In the genomic region with DNA sequence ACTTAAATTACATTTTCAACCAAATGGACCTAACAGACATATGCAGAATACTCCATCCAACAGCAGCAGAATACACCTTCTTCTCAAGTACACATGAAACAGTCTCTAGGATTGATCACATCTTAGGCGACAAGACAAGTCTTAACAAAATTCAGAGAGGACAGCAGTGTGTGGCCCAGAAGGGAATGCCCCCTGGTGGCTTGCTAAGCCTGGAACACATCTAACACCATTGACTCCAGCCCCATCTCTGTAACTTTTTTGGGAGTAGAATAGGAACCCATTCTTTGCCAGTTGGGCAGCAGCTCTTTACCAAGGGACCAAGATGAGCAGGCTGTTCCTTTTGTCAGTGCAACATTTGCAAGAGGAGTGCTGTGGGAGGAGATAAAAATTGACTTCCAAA, we compare ENCODE assay signal across 8 cellular contexts.
A peak's percentile ranks its signal among the peaks of the same experiment; 100 is the strongest.
DNase-seq lines count a peak whose midpoint lies in the region; ATAC-seq, FAIRE-seq and TF ChIP-seq lines count a peak whose summit lies in the region.

No MANE protein-coding gene starts in this region.

- H3K9me3 ChIP-seq in small intestine (ENCODE audit: control insufficient read depth, low read depth), result no peaks in the 10 kb centered on the region

- 27 to 67% (median 57%) methylated on average over 1 of the region's 1 CpG for WGBS in small intestine, 3 donors

- H3K36me3 ChIP-seq in small intestine (ENCODE audit: control insufficient read depth in 2 of 2, insufficient read depth in 2 of 2, low read length in 2 of 2), result no peaks in the 10 kb centered on the region

- FAIRE-seq in small intestine (lab: Jason Lieb, UNC), result no peak

- peak; percentile 62 for TF ChIP-seq CTCF in foreskin fibroblast (IDR thresholded peaks at IDR 0.05; ENCODE audit: low read depth, low read length)

- H3K4me1 ChIP-seq in small intestine (ENCODE audit: control insufficient read depth in 2 of 2, insufficient read depth in 1 of 2, low read depth in 1 of 2, low read length in 1 of 2), result no peaks in the 10 kb centered on the region

- no peak overlapping the region for H3K4me3 ChIP-seq in foreskin fibroblast (ENCODE audit: low read depth in 1 of 2, low read length in 2 of 2)
- no peak overlapping the region for H3K4me3 ChIP-seq in small intestine (ENCODE audit: low read depth in 1 of 2, low read length in 2 of 2)

- no peak overlapping the region for H3K27ac ChIP-seq in small intestine (ENCODE audit: low read depth in 1 of 2, low read length in 1 of 2)

- no peaks in the 10 kb centered on the region for H3K27me3 ChIP-seq in small intestine (ENCODE audit: control insufficient read depth in 2 of 2, insufficient read depth in 2 of 2, low read length in 2 of 2)

- DNase-seq in CD1c-positive myeloid dendritic cell (ENCODE audit: extremely low spot score) (peak; percentile 18), GM19240 (ENCODE audit: insufficient read length, low spot score) (peak; percentile 15), HPDE6-E6E7 (ENCODE audit: extremely low spot score) (peak; percentile 3), foreskin fibroblast (peak; percentile 24 to 74), small intestine (peak; percentile 25), NCI-H345 (lab: John Stamatoyannopoulos, UW) (no peak)
- DNase-seq in activated CD8-positive, alpha-beta memory T cell treated with anti-CD3 and anti-CD28 coated beads, Interleukin-2, amount 50 U/mL, for 4 hours, result peak; percentile 43

- ATAC-seq in GM21825 (IDR thresholded peaks at IDR 0.05; ENCODE audit: unreplicated experiment), result no peak
